ENCODE assay signal across 8 cellular contexts in the genomic region with DNA sequence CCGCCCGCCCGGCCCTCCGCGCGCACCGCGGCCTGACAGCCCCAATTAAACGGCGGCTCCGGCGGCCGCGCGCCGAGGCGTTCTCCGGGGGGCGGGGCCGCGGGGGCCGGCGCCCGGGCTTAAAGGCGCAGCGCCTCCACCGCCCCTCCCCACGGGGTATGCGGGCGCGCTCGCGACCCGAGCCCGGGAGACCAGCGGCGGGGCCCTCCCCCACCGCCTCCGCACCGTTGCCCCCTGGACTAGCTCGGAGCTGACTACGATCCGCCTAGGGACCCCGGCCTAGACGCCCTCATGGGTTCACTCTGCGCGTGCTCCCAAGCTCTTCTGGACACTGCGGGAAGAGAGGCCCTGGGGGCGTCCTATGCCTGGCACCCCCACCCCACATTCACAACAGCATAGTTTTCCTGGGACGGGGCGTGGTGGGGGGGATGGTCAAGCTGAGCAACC. TPM values are rescaled to one million over a fixed set of nuclear protein-coding genes. Genes with fewer than 3 reads are reported as not detected.
A peak's percentile ranks its signal among the peaks of the same experiment; 100 is the strongest.
DNase-seq lines count a peak whose midpoint lies in the region; ATAC-seq, FAIRE-seq and TF ChIP-seq lines count a peak whose summit lies in the region.

A gene with protein sequence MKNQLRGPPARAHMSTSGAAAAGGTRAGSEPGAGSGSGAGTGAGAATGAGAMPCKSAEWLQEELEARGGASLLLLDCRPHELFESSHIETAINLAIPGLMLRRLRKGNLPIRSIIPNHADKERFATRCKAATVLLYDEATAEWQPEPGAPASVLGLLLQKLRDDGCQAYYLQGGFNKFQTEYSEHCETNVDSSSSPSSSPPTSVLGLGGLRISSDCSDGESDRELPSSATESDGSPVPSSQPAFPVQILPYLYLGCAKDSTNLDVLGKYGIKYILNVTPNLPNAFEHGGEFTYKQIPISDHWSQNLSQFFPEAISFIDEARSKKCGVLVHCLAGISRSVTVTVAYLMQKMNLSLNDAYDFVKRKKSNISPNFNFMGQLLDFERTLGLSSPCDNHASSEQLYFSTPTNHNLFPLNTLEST (minus strand): TSS at position 51 of the 447 bp plus-strand sequence. CDS start 205 bp downstream, outside the sequence.

- no peak for FAIRE-seq in A549 (lab: Jason Lieb, UNC)

- peak within 1 kb of the TSS; percentile 86 to 97 (median 89) for H3K27ac Mint-ChIP-seq in nephron
- H3K27ac Mint-ChIP-seq in stimulated activated naive CD8-positive, alpha-beta T cell treated with anti-CD3 and anti-CD28 coated beads, Interleukin-15, amount 100 ng/mL, for 72 hours: peak within 1 kb of the TSS; percentile 91 to 99

- H3K9me3 Mint-ChIP-seq in nephron: no peaks in the 10 kb centered on the region
- H3K9me3 Mint-ChIP-seq in stimulated activated naive CD8-positive, alpha-beta T cell treated with anti-CD3 and anti-CD28 coated beads, Interleukin-15, amount 100 ng/mL, for 72 hours: no peaks in the 10 kb centered on the region

- no peak for TF ChIP-seq EP300 in A549 (IDR thresholded peaks at IDR 0.05)

- no peaks in the 10 kb centered on the region for H3K9me3 ChIP-seq in A549

- H3K4me3 Mint-ChIP-seq in nephron: peak within 1 kb of the TSS; percentile 91 to 99 (median 94)
- H3K4me3 Mint-ChIP-seq in stimulated activated naive CD8-positive, alpha-beta T cell treated with anti-CD3 and anti-CD28 coated beads, Interleukin-15, amount 100 ng/mL, for 72 hours: peak within 1 kb of the TSS; percentile 94 to 96

- peaks cover 23% of the 10 kb centered on the region for H3K4me1 ChIP-seq in A549

- no peak for TF ChIP-seq RAD21 in A549 (conservative IDR thresholded peaks at IDR 0.05 in 1 of 2, IDR thresholded peaks at IDR 0.05 in 1 of 2)

- TF ChIP-seq CTCF in A549 (IDR thresholded peaks at IDR 0.05) (no peak), nephron (IDR thresholded peaks at IDR 0.05; ENCODE audit: unreplicated experiment in 3 of 3) (no peak)

- peak within 1 kb of the TSS; percentile 72 to 93 for H3K27ac ChIP-seq in A549

- DNase-seq in A549 (ENCODE audit: low read depth in 1 of 2, low spot score in 1 of 2) (peak; percentile 21 to 48), fibroblast of peridontal ligament (ENCODE audit: extremely low read depth) (peak; percentile 27)
- DNase-seq in activated T-helper 1 cell treated with anti-CD3 and anti-CD28 coated beads, Interleukin-2, amount 50 U/mL, for 16 hours (ENCODE audit: low read depth in 1 of 2, low spot score in 1 of 2): peak; percentile 37 to 62
- DNase-seq in stimulated activated naive CD8-positive, alpha-beta T cell treated with anti-CD3 and anti-CD28 coated beads, Interleukin-15, amount 100 ng/mL, for 72 hours: peak; percentile 70 to 74

- CTCF ChIA-PET in A549 (lab: Yijun Ruan, JAX): interaction anchor here (0.8 to 5.3 kb wide), 14 partner anchors 10 to 387 kb away, joined by 3 to 36 read pairs (median 4); a partner anchor contains a TSS

- no peaks in the 10 kb centered on the region for H3K27me3 Mint-ChIP-seq in nephron (ENCODE audit: low read depth)
- no peaks in the 10 kb centered on the region for H3K27me3 Mint-ChIP-seq in stimulated activated naive CD8-positive, alpha-beta T cell treated with anti-CD3 and anti-CD28 coated beads, Interleukin-15, amount 100 ng/mL, for 72 hours

- peak within 1 kb of the TSS; percentile 55 for H3K4me3 ChIP-seq in A549

- peak; percentile 46 to 51 for ATAC-seq in A549
- peak; percentile 31 for ATAC-seq in GM18907 (IDR thresholded peaks at IDR 0.05; ENCODE audit: unreplicated experiment)
- ATAC-seq in HG03432 (IDR thresholded peaks at IDR 0.05; ENCODE audit: unreplicated experiment): peak; percentile 34
- peak; percentile 34 for ATAC-seq in stimulated activated naive CD8-positive, alpha-beta T cell treated with anti-CD3 and anti-CD28 coated beads, Interleukin-15, amount 100 ng/mL, for 72 hours

- WGBS in A549 (ENCODE audit: missing lambda C conversion rate): 0% methylated on average over 6 of the region's 51 CpGs

- no peak for TF ChIP-seq POLR2A in A549 (IDR thresholded peaks at IDR 0.05; ENCODE audit: low read length)

- H3K36me3 Mint-ChIP-seq in nephron (ENCODE audit: low read depth): peaks cover 23% of the 10 kb centered on the region

- H3K4me1 Mint-ChIP-seq in nephron: peaks cover 37% of the 10 kb centered on the region
- H3K4me1 Mint-ChIP-seq in stimulated activated naive CD8-positive, alpha-beta T cell treated with anti-CD3 and anti-CD28 coated beads, Interleukin-15, amount 100 ng/mL, for 72 hours: peaks cover 52% of the 10 kb centered on the region

- POLR2A ChIA-PET in A549 (lab: Yijun Ruan, JAX): interaction anchor here (0.9 to 2.8 kb wide), 5 partner anchors 10 to 74 kb away, joined by 3 to 14 read pairs (median 4); a partner anchor contains a TSS

- peak within 1 kb of the TSS; percentile 99 for H3K4me2 ChIP-seq in A549

TF ChIP-seq in A549, 52 proteins besides CTCF, POLR2A, EP300 and RAD21:
- TF ChIP-seq CHD2 (IDR thresholded peaks at IDR 0.05; ENCODE audit: low read length, partially characterized antibody) (no peak), SREBF2 (IDR thresholded peaks at IDR 0.05) (no peak), ZFP36 (IDR thresholded peaks at IDR 0.05; ENCODE audit: borderline replicate concordance, partially characterized antibody) (no peak), JUNB (IDR thresholded peaks at IDR 0.05) (no peak), POLR2AphosphoS2 (conservative IDR thresholded peaks at IDR 0.05; ENCODE audit: low read length) (no peak), CHD4 (IDR thresholded peaks at IDR 0.05; ENCODE audit: borderline replicate concordance) (0 out of 2 replicates have a peak, but pooled peaks have one; percentile 53)

TF ChIP-seq in PFSK-1, 5 proteins besides CTCF, POLR2A, EP300 and RAD21:
- TF ChIP-seq, protein P1, sequence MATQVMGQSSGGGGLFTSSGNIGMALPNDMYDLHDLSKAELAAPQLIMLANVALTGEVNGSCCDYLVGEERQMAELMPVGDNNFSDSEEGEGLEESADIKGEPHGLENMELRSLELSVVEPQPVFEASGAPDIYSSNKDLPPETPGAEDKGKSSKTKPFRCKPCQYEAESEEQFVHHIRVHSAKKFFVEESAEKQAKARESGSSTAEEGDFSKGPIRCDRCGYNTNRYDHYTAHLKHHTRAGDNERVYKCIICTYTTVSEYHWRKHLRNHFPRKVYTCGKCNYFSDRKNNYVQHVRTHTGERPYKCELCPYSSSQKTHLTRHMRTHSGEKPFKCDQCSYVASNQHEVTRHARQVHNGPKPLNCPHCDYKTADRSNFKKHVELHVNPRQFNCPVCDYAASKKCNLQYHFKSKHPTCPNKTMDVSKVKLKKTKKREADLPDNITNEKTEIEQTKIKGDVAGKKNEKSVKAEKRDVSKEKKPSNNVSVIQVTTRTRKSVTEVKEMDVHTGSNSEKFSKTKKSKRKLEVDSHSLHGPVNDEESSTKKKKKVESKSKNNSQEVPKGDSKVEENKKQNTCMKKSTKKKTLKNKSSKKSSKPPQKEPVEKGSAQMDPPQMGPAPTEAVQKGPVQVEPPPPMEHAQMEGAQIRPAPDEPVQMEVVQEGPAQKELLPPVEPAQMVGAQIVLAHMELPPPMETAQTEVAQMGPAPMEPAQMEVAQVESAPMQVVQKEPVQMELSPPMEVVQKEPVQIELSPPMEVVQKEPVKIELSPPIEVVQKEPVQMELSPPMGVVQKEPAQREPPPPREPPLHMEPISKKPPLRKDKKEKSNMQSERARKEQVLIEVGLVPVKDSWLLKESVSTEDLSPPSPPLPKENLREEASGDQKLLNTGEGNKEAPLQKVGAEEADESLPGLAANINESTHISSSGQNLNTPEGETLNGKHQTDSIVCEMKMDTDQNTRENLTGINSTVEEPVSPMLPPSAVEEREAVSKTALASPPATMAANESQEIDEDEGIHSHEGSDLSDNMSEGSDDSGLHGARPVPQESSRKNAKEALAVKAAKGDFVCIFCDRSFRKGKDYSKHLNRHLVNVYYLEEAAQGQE (IDR thresholded peaks at IDR 0.05; ENCODE audit: insufficient read depth in 1 of 2, low read depth in 2 of 2, low read length in 2 of 2): no peak
- peak; percentile 61; the same call in 1 of the 2 replicates for TF ChIP-seq SIN3A (IDR thresholded peaks at IDR 0.05; ENCODE audit: borderline replicate concordance, insufficient read depth, low read length)

RNA-seq across cellular contexts. Expression of the gene that starts here (rescaled TPM):
- polyA plus RNA-seq in A549 (2011; rRNA removed) (3.9 and 4.4 TPM in 2 replicates), A549 (2017; fragmentation: RNase III; extraction: RNeasy Plus Mini Kit Qiagen cat#74134 plus additional on column Dnase treatment) (4.8 TPM in 3 replicates)
- polyA plus RNA-seq in A549 (2012; cell fraction: cytosol; rRNA removed): 8.3 and 11.0 TPM in 2 replicates
- polyA plus RNA-seq in A549 (2012; cell fraction: nucleus; rRNA removed): 6.8 and 6.9 TPM in 2 replicates
- polyA minus RNA-seq in A549 (2011; rRNA and poly(A)+ RNA removed): 9.3 and 11.8 TPM in 2 replicates
- 49.7 TPM for polyA plus RNA-seq in PFSK-1 (2012; ENCODE audit: insufficient read length, low read depth)

Comparison
In these comparisons a context has a peak if more than half of its experiments do, and no peak if none do; other contexts are left out.
1. Peak in every context shown above with its lines: DNase-seq, ATAC-seq, H3K4me3 ChIP-seq and H3K27ac ChIP-seq.